ENCODE assay signal across 22 cellular contexts in the genomic region with DNA sequence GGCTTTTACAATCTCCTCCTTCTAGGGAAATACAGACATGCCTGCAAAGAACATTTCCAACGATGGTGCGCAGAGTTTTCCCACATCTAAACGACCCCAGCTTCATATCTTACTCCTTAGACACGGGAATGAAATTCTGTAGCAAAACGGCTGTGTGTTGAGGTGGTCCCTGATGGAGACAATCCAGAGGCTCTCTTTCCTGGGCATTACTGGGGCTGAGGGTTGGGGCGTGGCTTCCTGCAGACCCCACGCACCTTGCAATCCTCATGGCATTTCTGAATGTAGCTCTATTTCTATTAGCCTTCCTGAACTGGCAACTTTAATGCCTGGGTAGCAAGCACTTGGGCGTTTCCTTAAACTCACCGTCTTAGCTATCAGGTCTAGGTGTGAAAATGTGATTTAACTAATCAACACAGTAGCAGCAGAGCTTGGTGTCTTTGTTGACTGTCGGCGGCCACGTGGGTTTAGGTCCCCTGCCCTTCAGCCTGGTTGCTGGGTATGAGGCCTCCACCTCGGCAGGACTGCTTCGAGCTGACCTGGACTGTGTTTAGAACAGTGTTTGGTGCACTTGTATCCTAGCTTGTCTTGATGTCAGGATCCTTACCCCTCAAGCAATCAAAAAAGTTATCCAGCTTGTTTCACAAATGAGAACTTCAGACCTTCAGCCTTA.
"Had no signal": no experiment of that assay in that cellular context is flagged by ENCODE, and none has a peak within 500 bp of the region (broad histone marks: within the 10 kb centered on the region; RNA-seq: fewer than 3 reads in every experiment).

No MANE protein-coding gene starts in this region.

- H3K27ac ChIP-seq: HL-60 had no signal

- H3K9ac ChIP-seq: SK-N-SH had no signal

- H3K27me3 ChIP-seq: MG63 had no signal

- H3K9me3 ChIP-seq: MG63, SK-N-SH had no signal

- H3K4me2 ChIP-seq: SK-N-SH had no signal

- DNase-seq: Karpas-422, KG1, MG63, NCI-H1092, NCI-H1105 treated with DMSO at 0.1 percent for 48 hours, NCI-H1417 treated with DMSO at 0.1 percent for 48 hours, NCI-H146, NCI-H1694 treated with DMSO at 0.1 percent for 48 hours, NCI-H1930, NCI-H2081, NCI-H2107, NCI-H2227 treated with DMSO at 0.1 percent for 48 hours, NCI-H510A, NCI-H524 treated with DMSO at 0.1 percent for 48 hours, NCI-H69, NCI-H774, RPMI8226, SHP77, SK-N-SH had no signal

- H3K36me3 ChIP-seq: MG63 had no signal

- H3K4me3 ChIP-seq: MG63 had no signal

- FAIRE-seq: HTR-8/SVneo, RCC 7860 had no signal
